ENCODE assay signal across 13 cellular contexts in genomic region chr17:38463451-38463858, GRCh38. TPM values are rescaled to one million over a fixed set of nuclear protein-coding genes. Genes with fewer than 3 reads are reported as not detected.
DNase-seq lines count a peak whose midpoint lies in the region; ATAC-seq and TF ChIP-seq lines count a peak whose summit lies in the region.
"Had no signal": no experiment of that assay in that cellular context is flagged by ENCODE, and none has a peak within 500 bp of the region (broad histone marks: within the 10 kb centered on the region; RNA-seq: fewer than 3 reads in every experiment).

No MANE protein-coding gene starts in this region.

- ATAC-seq in SK-N-SH treated with all-trans-retinoic acid at 6 μM for 48 hours (no peak), Right ventricle myocardium superior (ENCODE audit: poor library complexity) (peak; percentile 50), GM21526 (IDR thresholded peaks at IDR 0.05; ENCODE audit: low FRiP score, unreplicated experiment) (no peak)
- ATAC-seq: T-cell had no signal

- H3K4me2 ChIP-seq in SK-N-SH = peak overlapping the region; percentile 86; the same call in 1 of the 2 replicates

- no peak for TF ChIP-seq POLR2A in prostate gland (IDR thresholded peaks at IDR 0.05)

- peaks cover 54% of the 10 kb centered on the region for H3K79me2 ChIP-seq in SK-N-SH (ENCODE audit: insufficient read depth)

- TF ChIP-seq CTCF in SK-N-SH (IDR thresholded peaks at IDR 0.05) = no peak
- no peak for TF ChIP-seq CTCF in prostate gland (IDR thresholded peaks at IDR 0.05)

- H3K27ac ChIP-seq in SK-N-SH (ENCODE audit: low read depth in 2 of 2, low read length in 1 of 2) (peak overlapping the region; percentile 84 to 96; a peak in 2 of 4 replicates), prostate gland (peak overlapping the region; percentile 54 to 85)
- H3K27ac ChIP-seq: 22Rv1 had no signal

- H4K20me1 ChIP-seq in SK-N-SH (ENCODE audit: insufficient read depth) = peaks cover 37% of the 10 kb centered on the region

- no peak for TF ChIP-seq RAD21 in SK-N-SH (IDR thresholded peaks at IDR 0.05; ENCODE audit: low read length)

- H3K36me3 ChIP-seq in SK-N-SH (replicated peaks in 1 of 2; ENCODE audit: control insufficient read depth in 1 of 2, insufficient read depth in 2 of 2, low read length in 1 of 2) = peaks cover 17 to 55% of the 10 kb centered on the region in 2 experiments
- no peaks in the 10 kb centered on the region for H3K36me3 ChIP-seq in prostate gland

- no peak overlapping the region for H3K9ac ChIP-seq in SK-N-SH

- H2AFZ ChIP-seq in SK-N-SH (ENCODE audit: low read depth) = no peak overlapping the region

- 82% methylated on average over 3 of the region's 8 CpGs for WGBS in SK-N-SH (ENCODE audit: low lambda C conversion rate)
- 38% methylated on average over 8 of the region's 8 CpGs for WGBS in prostate gland

- CTCF ChIA-PET in SK-N-SH (lab: Yijun Ruan, JAX) = interaction anchor here (1.4 to 1.9 kb wide), 2 partner anchors 20 to 29 kb away, joined by 3 to 16 read pairs; no protein-coding TSS in a partner anchor

- intact Hi-C loops in Right ventricle myocardium superior (cut with DNase I) (no loop called here), prostate gland (cut with DNase I) (no loop called here)

- H3K9me2 ChIP-seq in SK-N-SH = no peaks in the 10 kb centered on the region

- H3K4me1 ChIP-seq in SK-N-SH (ENCODE audit: control insufficient read depth in 1 of 2, insufficient read depth in 2 of 2, low read depth in 1 of 2, low read length in 1 of 2) = peaks cover 9 to 34% of the 10 kb centered on the region in 2 experiments; a peak in 3 of 4 replicates
- no peaks in the 10 kb centered on the region for H3K4me1 ChIP-seq in prostate gland (replicated peaks)

- H3K4me3 ChIP-seq in SK-N-SH (ENCODE audit: low read depth in 2 of 2, low read length in 1 of 2) = no peak overlapping the region
- H3K4me3 ChIP-seq in prostate gland = no peak overlapping the region

- H3K27me3 ChIP-seq in SK-N-SH (ENCODE audit: insufficient read depth) = no peaks in the 10 kb centered on the region
- H3K27me3 ChIP-seq in prostate gland (replicated peaks; ENCODE audit: insufficient read depth) = no peaks in the 10 kb centered on the region

- POLR2A ChIA-PET in SK-N-SH (lab: Yijun Ruan, JAX) = no interaction called here

- H3F3A ChIP-seq in SK-N-SH (replicated peaks; ENCODE audit: insufficient read depth) = peaks cover 7% of the 10 kb centered on the region

- DNase-seq in SK-N-SH (no peak), Right ventricle myocardium superior (peak; percentile 78), prostate gland (ENCODE audit: low spot score) (peak; percentile 69), ureter (ENCODE audit: low spot score) (peak; percentile 69), SW 1271 (lab: John Stamatoyannopoulos, UW) (no peak)
- no peak for DNase-seq in stimulated activated CD4-positive, alpha-beta T cell treated with anti-CD3 and anti-CD28 coated beads, Interleukin-2, amount 100 ng/mL, for 48 hours
- DNase-seq: activated CD4-positive, alpha-beta T cell treated with anti-CD3 and anti-CD28 coated beads, Interleukin-2, amount 10 ng/mL, durations not matched to agents 24 days and 14 days; endodermal cell; NCI-H2107; T-cell had no signal

- H3K9me3 ChIP-seq in SK-N-SH (no peaks in the 10 kb centered on the region), prostate gland (no peaks in the 10 kb centered on the region)

- TF ChIP-seq EP300 in SK-N-SH (IDR thresholded peaks at IDR 0.05; ENCODE audit: borderline replicate concordance in 1 of 2, low read depth in 1 of 2, low read length in 1 of 2) = no peak

TF ChIP-seq in SK-N-SH, 30 proteins besides CTCF, POLR2A, EP300 and RAD21 (continues in another document):
- no peak for TF ChIP-seq MAX (IDR thresholded peaks at IDR 0.05; ENCODE audit: low read depth)
- TF ChIP-seq MXI1 (IDR thresholded peaks at IDR 0.05; ENCODE audit: low read depth, low read length) = no peak
- TF ChIP-seq TEAD4 (IDR thresholded peaks at IDR 0.05; ENCODE audit: borderline replicate concordance, insufficient read depth) = no peak
- no peak for TF ChIP-seq POLR2AphosphoS5 (IDR thresholded peaks at IDR 0.05; ENCODE audit: low read depth, low read length)
- no peak for TF ChIP-seq USF1 (IDR thresholded peaks at IDR 0.05; ENCODE audit: borderline replicate concordance, low read depth)
- TF ChIP-seq GATA2 (CRISPR knock-in tag; IDR thresholded peaks at IDR 0.05) = no peak
- TF ChIP-seq GABPA (IDR thresholded peaks at IDR 0.05; ENCODE audit: low read depth) = no peak
- no peak for TF ChIP-seq SMC3 (IDR thresholded peaks at IDR 0.05; ENCODE audit: low read depth, low read length)
- TF ChIP-seq MEF2A (IDR thresholded peaks at IDR 0.05; ENCODE audit: borderline replicate concordance, low read depth) = no peak
- TF ChIP-seq EZH2phosphoT487 (IDR thresholded peaks at IDR 0.05; ENCODE audit: borderline replicate concordance, low read depth) = no peak
- no peak for TF ChIP-seq USF2 (IDR thresholded peaks at IDR 0.05; ENCODE audit: borderline replicate concordance, low read depth, low read length)
- TF ChIP-seq TCF12 (IDR thresholded peaks at IDR 0.05) = no peak
- no peak for TF ChIP-seq NRF1 (IDR thresholded peaks at IDR 0.05; ENCODE audit: low read depth, low read length)
- no peak for TF ChIP-seq YY1 (IDR thresholded peaks at IDR 0.05; ENCODE audit: low read depth)
- no peak for TF ChIP-seq RCOR1 (IDR thresholded peaks at IDR 0.05; ENCODE audit: low read length)

TF ChIP-seq in SK-N-SH treated with all-trans-retinoic acid at 6 μM for 48 hours, 23 proteins besides CTCF, POLR2A, EP300 and RAD21:
- no peak for TF ChIP-seq SNAI2 (CRISPR knock-in tag; IDR thresholded peaks at IDR 0.05)
- TF ChIP-seq RARB (CRISPR knock-in tag; IDR thresholded peaks at IDR 0.05) = no peak
- TF ChIP-seq TCF4 (CRISPR knock-in tag; IDR thresholded peaks at IDR 0.05; ENCODE audit: borderline replicate concordance) = no peak
- TF ChIP-seq PATZ1 (CRISPR knock-in tag; IDR thresholded peaks at IDR 0.05; ENCODE audit: borderline replicate concordance) = no peak
- no peak for TF ChIP-seq ISL1 (CRISPR knock-in tag; IDR thresholded peaks at IDR 0.05)
- no peak for TF ChIP-seq CREB5 (CRISPR knock-in tag; IDR thresholded peaks at IDR 0.05; ENCODE audit: low read depth)
- no peak for TF ChIP-seq ZNF8 (CRISPR knock-in tag; IDR thresholded peaks at IDR 0.05)
- TF ChIP-seq ESRRG (CRISPR knock-in tag; IDR thresholded peaks at IDR 0.05) = no peak
- no peak for TF ChIP-seq POU6F1 (CRISPR knock-in tag; IDR thresholded peaks at IDR 0.05; ENCODE audit: borderline replicate concordance, low read depth)
- no peak for TF ChIP-seq ARNTL (CRISPR knock-in tag; IDR thresholded peaks at IDR 0.05; ENCODE audit: borderline replicate concordance, low read depth)
- no peak for TF ChIP-seq ZNF565 (CRISPR knock-in tag; conservative IDR thresholded peaks at IDR 0.05; ENCODE audit: low read depth)
- TF ChIP-seq ZFP30 (CRISPR knock-in tag; IDR thresholded peaks at IDR 0.05) = no peak
TF ChIP-seq in SK-N-SH treated with all-trans-retinoic acid at 6 μM for 48 hours: peak in this region for 0.

RNA-seq across cellular contexts. Expression of gene ARHGAP23, which starts 35.2 kb away (rescaled TPM):
- 10.6 and 19.2 TPM in 2 replicates for polyA plus RNA-seq in SK-N-SH (2012; rRNA removed)
- polyA plus RNA-seq in SK-N-SH (2012; cell fraction: cytosol; rRNA removed) = 14.2 and 19.1 TPM in 2 replicates
- 31.5 and 36.7 TPM in 2 replicates for polyA plus RNA-seq in SK-N-SH (2012; cell fraction: nucleus; rRNA removed)
- 58.3 TPM for total RNA-seq in Right ventricle myocardium superior
- 100 to 1,000 TPM in 1 of 2 donors, 10 to 100 TPM in 1; 27.3 to 204 TPM for total RNA-seq in prostate gland
- 367 TPM for total RNA-seq in ureter

Comparison
In these comparisons a context has a peak if more than half of its experiments do, and no peak if none do; other contexts are left out.
1. DNase-seq: peak in Right ventricle myocardium superior (single experiment), prostate gland (single experiment) and ureter (single experiment); none in SK-N-SH (single experiment), stimulated activated CD4-positive, alpha-beta T cell treated with anti-CD3 and anti-CD28 coated beads, Interleukin-2, amount 100 ng/mL, for 48 hours (0 of 2) and SW 1271 (0 of 2).